ENCODE assay signal across 11 cellular contexts in the genomic region with DNA sequence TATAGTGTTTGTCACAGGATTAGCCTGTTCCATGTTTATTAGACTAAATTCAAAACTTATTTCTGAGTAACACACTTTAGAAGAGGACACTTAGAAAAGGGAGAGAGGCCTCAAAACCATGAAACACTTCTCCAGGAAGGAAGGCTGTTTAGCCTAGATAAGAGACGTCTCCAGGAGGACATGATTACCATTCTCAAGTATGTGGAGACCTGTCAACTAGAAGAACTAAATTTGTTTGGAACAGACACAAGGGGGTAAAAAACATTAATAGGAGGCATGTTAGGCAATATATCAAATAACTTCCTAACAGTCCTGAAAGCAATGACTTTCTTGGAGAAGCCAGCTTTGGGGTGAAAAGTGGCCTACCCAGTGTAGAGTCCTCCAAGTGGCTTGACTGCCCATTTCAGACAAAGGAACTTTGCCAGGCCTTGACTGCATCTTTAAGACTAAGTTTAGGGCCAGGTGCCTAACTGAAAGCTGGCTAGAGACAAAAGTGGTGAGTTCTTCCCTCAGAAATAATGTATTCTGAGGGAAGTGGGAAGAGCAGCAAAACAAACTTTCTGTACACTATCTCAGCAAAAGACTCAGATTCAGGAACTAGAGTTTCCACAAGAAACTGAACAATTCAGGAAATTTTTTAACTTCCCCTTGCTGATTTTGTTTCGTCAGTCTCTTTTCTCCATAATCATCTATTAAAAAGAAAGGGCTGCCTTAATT. TPM values are rescaled to one million over a fixed set of nuclear protein-coding genes. Genes with fewer than 3 reads are reported as not detected.
DNase-seq lines count a peak whose midpoint lies in the region; ATAC-seq and TF ChIP-seq lines count a peak whose summit lies in the region.
"Had no signal": no experiment of that assay in that cellular context is flagged by ENCODE, and none has a peak within 500 bp of the region (broad histone marks: within the 10 kb centered on the region; RNA-seq: fewer than 3 reads in every experiment).

No MANE protein-coding gene starts in this region.

- H3K4me3 ChIP-seq in left lung (peak overlapping the region in 1 of 2 donors; percentile 64), thyroid gland (replicated peaks in 1 of 3) (no peak overlapping the region)

- no peaks in the 10 kb centered on the region for H3K9me3 Mint-ChIP-seq in activated naive CD4-positive, alpha-beta T cell treated with anti-CD3 and anti-CD28 coated beads, Interleukin-2, amount 50 U/mL, for 24 hours
- H3K9me3 Mint-ChIP-seq in activated naive CD8-positive, alpha-beta T cell treated with anti-CD3 and anti-CD28 coated beads, Interleukin-2, amount 50 U/mL, for 24 hours = no peaks in the 10 kb centered on the region

- no peaks in the 10 kb centered on the region for H3K9me3 ChIP-seq in left lung
- H3K9me3 ChIP-seq in thyroid gland = no peaks in the 10 kb centered on the region
- H3K9me3 ChIP-seq: BE2C had no signal

- H3K4me3 Mint-ChIP-seq in activated naive CD4-positive, alpha-beta T cell treated with anti-CD3 and anti-CD28 coated beads, Interleukin-2, amount 50 U/mL, for 24 hours = no peak overlapping the region
- no peak overlapping the region for H3K4me3 Mint-ChIP-seq in activated naive CD8-positive, alpha-beta T cell treated with anti-CD3 and anti-CD28 coated beads, Interleukin-2, amount 50 U/mL, for 24 hours

- intact Hi-C loops in left lung (cut with DNase I) (no loop called here), thyroid gland (cut with DNase I) (no loop called here)

- H3K36me3 ChIP-seq in left lung (peaks cover 0 to 29% of the 10 kb centered on the region in 2 donors), thyroid gland (peaks cover 13% of the 10 kb centered on the region in 2 donors)

- ATAC-seq in activated naive CD8-positive, alpha-beta T cell treated with anti-CD3 and anti-CD28 coated beads, Interleukin-2, amount 50 U/mL, for 24 hours = no peak
- ATAC-seq in left lung (no peak), foreskin keratinocyte (no peak)

- no peaks in the 10 kb centered on the region for H3K27me3 ChIP-seq in left lung
- H3K27me3 ChIP-seq in thyroid gland = no peaks in the 10 kb centered on the region
- H3K27me3 ChIP-seq in foreskin keratinocyte = no peaks in the 10 kb centered on the region
- H3K27me3 ChIP-seq: BE2C had no signal

- H3K4me1 ChIP-seq in left lung = peaks cover 23 to 81% of the 10 kb centered on the region in 2 donors
- H3K4me1 ChIP-seq in thyroid gland = peaks cover 37 to 58% of the 10 kb centered on the region in 2 donors
- H3K4me1 ChIP-seq in foreskin keratinocyte = peaks cover 15% of the 10 kb centered on the region
- H3K4me1 ChIP-seq: BE2C had no signal

- H3K27me3 Mint-ChIP-seq in activated naive CD4-positive, alpha-beta T cell treated with anti-CD3 and anti-CD28 coated beads, Interleukin-2, amount 50 U/mL, for 24 hours = no peaks in the 10 kb centered on the region
- H3K27me3 Mint-ChIP-seq in activated naive CD8-positive, alpha-beta T cell treated with anti-CD3 and anti-CD28 coated beads, Interleukin-2, amount 50 U/mL, for 24 hours = no peaks in the 10 kb centered on the region

- DNase-seq in activated naive CD4-positive, alpha-beta T cell (lab: John Stamatoyannopoulos, UW) = no peak
- no peak for DNase-seq in activated naive CD8-positive, alpha-beta T cell treated with anti-CD3 and anti-CD28 coated beads, Interleukin-2, amount 50 U/mL, for 24 hours
- no peak for DNase-seq in left lung
- no peak for DNase-seq in thyroid gland
- DNase-seq in foreskin keratinocyte = no peak
- no peak for DNase-seq in NCI-H2196 treated with DMSO at 0.1 percent for 48 hours (lab: John Stamatoyannopoulos, UW; ENCODE audit: unreplicated experiment)
- DNase-seq in NCI-H510A treated with DMSO at 0.1 percent for 48 hours (lab: John Stamatoyannopoulos, UW) = no peak
- DNase-seq: BE2C, NCI-H1930 had no signal

- H3K27ac ChIP-seq in left lung (peak overlapping the region; percentile 49 to 97), thyroid gland (peak overlapping the region in 2 of 3 donors; percentile 2 to 89), foreskin keratinocyte (no peak overlapping the region)

- H3K4me1 Mint-ChIP-seq in activated naive CD4-positive, alpha-beta T cell treated with anti-CD3 and anti-CD28 coated beads, Interleukin-2, amount 50 U/mL, for 24 hours = peaks cover 70% of the 10 kb centered on the region
- peaks cover 67% of the 10 kb centered on the region for H3K4me1 Mint-ChIP-seq in activated naive CD8-positive, alpha-beta T cell treated with anti-CD3 and anti-CD28 coated beads, Interleukin-2, amount 50 U/mL, for 24 hours

- no peak for TF ChIP-seq POLR2A in thyroid gland (IDR thresholded peaks at IDR 0.05)

- WGBS in thyroid gland, 2 donors = 48 to 66% methylated on average over 2 of the region's 2 CpGs

- TF ChIP-seq CTCF in left lung (IDR thresholded peaks at IDR 0.05) = no peak
- no peak for TF ChIP-seq CTCF in thyroid gland (IDR thresholded peaks at IDR 0.05)
- TF ChIP-seq CTCF in foreskin keratinocyte (conservative IDR thresholded peaks at IDR 0.05) = no peak

- peaks cover 3% of the 10 kb centered on the region for H3K36me3 Mint-ChIP-seq in activated naive CD4-positive, alpha-beta T cell treated with anti-CD3 and anti-CD28 coated beads, Interleukin-2, amount 50 U/mL, for 24 hours
- H3K36me3 Mint-ChIP-seq in activated naive CD8-positive, alpha-beta T cell treated with anti-CD3 and anti-CD28 coated beads, Interleukin-2, amount 50 U/mL, for 24 hours (ENCODE audit: low read depth) = peaks cover 23% of the 10 kb centered on the region

- H3K27ac Mint-ChIP-seq in activated naive CD4-positive, alpha-beta T cell treated with anti-CD3 and anti-CD28 coated beads, Interleukin-2, amount 50 U/mL, for 24 hours = peak overlapping the region; percentile 69
- peak overlapping the region; percentile 67 for H3K27ac Mint-ChIP-seq in activated naive CD8-positive, alpha-beta T cell treated with anti-CD3 and anti-CD28 coated beads, Interleukin-2, amount 50 U/mL, for 24 hours

RNA-seq across cellular contexts. Expression of gene NCOA4, which starts 11.8 kb away (rescaled TPM):
- total RNA-seq in left lung = 100 to 1,000 TPM; 174 to 196 TPM
- total RNA-seq in thyroid gland = 100 to 1,000 TPM; 140 to 189 (median 160) TPM
- total RNA-seq in foreskin keratinocyte = 131 and 135 TPM in 2 replicates
- 44.8 and 51.0 TPM in 2 replicates for polyA plus RNA-seq in foreskin keratinocyte

RNA-seq across cellular contexts. Expression of gene MSMB, which starts 27.5 kb away (rescaled TPM):
- total RNA-seq in left lung (10 to 100 TPM in 1 of 2 donors, not detected in 1; 17.1 TPM), thyroid gland (not detected), foreskin keratinocyte (not detected in 2 replicates)
- polyA plus RNA-seq in foreskin keratinocyte = not detected in 2 replicates
- total RNA-seq: SK-MEL-5 had no signal

RNA-seq across cellular contexts. Expression of gene TIMM23, which starts 46.3 kb away (rescaled TPM):
- 10 to 100 TPM; 42.8 to 48.1 TPM for total RNA-seq in left lung
- total RNA-seq in thyroid gland = 10 to 100 TPM; 68.7 to 85.6 (median 72.1) TPM
- total RNA-seq in foreskin keratinocyte = 96.5 and 103 TPM in 2 replicates
- 121 and 132 TPM in 2 replicates for polyA plus RNA-seq in foreskin keratinocyte
